ENCODE assay signal across 1 cellular context in the genomic region with DNA sequence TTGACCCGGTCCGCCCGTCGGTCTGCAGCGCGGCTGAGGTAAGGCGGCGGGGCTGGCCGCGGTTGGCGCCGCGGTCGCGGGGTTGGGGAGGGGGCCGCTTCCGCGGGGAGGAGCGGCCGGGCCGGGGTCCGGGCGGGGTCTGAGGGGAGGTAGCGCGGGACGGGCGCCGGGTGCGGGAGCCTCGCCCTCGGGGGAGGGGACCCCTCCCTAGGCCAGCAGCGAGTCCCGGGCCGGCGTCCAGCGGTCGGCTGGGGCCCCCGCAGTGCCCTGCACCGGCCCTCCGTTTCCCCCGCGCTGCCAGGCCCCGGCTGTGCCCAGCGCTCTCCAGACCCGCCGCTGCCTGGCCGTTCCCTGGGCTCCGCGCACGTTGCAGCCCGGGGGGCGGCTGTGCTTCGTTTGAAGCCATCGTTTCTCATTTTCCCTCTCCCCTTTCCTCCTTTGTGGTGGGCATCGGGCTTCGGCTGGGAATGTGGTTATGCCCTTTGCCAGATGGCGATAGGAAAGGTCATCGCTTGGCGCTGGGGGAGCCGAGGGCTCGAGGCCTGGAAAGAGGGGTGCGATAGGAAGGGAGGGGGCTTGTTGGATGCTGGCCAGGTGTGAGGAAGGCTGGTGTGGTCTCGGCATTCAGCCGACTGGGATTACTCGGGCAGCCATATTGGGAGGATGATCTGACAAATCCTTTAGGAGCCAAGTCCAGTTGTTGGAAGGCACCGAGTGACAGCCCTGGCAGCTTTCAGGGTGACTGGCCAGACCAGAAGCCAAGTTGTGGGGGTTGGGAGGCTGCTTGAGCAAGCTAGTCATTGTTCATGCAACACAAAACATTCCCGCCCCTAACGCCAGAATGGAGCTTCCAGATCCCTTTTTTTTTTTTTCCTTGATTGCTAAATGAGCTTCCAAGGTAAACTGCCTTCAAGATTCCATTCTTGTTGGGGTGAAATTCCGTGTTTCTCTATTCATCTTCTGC.
TF ChIP-seq lines count a peak whose summit lies in the region.

No MANE protein-coding gene starts in this region.

TF ChIP-seq in K562, 482 proteins besides CTCF, POLR2A, EP300 and RAD21 (continued from another document and continues in another):
- TF ChIP-seq, protein P1, sequence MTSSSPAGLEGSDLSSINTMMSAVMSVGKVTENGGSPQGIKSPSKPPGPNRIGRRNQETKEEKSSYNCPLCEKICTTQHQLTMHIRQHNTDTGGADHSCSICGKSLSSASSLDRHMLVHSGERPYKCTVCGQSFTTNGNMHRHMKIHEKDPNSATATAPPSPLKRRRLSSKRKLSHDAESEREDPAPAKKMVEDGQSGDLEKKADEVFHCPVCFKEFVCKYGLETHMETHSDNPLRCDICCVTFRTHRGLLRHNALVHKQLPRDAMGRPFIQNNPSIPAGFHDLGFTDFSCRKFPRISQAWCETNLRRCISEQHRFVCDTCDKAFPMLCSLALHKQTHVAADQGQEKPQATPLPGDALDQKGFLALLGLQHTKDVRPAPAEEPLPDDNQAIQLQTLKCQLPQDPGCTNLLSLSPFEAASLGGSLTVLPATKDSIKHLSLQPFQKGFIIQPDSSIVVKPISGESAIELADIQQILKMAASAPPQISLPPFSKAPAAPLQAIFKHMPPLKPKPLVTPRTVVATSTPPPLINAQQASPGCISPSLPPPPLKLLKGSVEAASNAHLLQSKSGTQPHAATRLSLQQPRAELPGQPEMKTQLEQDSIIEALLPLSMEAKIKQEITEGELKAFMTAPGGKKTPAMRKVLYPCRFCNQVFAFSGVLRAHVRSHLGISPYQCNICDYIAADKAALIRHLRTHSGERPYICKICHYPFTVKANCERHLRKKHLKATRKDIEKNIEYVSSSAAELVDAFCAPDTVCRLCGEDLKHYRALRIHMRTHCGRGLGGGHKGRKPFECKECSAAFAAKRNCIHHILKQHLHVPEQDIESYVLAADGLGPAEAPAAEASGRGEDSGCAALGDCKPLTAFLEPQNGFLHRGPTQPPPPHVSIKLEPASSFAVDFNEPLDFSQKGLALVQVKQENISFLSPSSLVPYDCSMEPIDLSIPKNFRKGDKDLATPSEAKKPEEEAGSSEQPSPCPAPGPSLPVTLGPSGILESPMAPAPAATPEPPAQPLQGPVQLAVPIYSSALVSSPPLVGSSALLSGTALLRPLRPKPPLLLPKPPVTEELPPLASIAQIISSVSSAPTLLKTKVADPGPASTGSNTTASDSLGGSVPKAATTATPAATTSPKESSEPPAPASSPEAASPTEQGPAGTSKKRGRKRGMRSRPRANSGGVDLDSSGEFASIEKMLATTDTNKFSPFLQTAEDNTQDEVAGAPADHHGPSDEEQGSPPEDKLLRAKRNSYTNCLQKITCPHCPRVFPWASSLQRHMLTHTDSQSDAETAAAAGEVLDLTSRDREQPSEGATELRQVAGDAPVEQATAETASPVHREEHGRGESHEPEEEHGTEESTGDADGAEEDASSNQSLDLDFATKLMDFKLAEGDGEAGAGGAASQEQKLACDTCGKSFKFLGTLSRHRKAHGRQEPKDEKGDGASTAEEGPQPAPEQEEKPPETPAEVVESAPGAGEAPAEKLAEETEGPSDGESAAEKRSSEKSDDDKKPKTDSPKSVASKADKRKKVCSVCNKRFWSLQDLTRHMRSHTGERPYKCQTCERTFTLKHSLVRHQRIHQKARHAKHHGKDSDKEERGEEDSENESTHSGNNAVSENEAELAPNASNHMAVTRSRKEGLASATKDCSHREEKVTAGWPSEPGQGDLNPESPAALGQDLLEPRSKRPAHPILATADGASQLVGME (CRISPR knock-in tag; IDR thresholded peaks at IDR 0.05): no peak
- TF ChIP-seq SRSF3 (IDR thresholded peaks at IDR 0.05; ENCODE audit: insufficient read depth, low read length) (no peak), PHB (CRISPR knock-in tag; IDR thresholded peaks at IDR 0.05) (no peak), NFE2 (IDR thresholded peaks at IDR 0.05; ENCODE audit: low read depth) (no peak; the same call in 1 of the 2 replicates), ZNF384 (IDR thresholded peaks at IDR 0.05; ENCODE audit: low read depth, low read length) (peak; percentile 33; the same call in 1 of the 2 replicates), ZFP36 (IDR thresholded peaks at IDR 0.05; ENCODE audit: low read depth, low read length, partially characterized antibody) (no peak), BRCA1 (IDR thresholded peaks at IDR 0.05) (no peak), BRCA1 (CRISPR knock-in tag; IDR thresholded peaks at IDR 0.05) (no peak), ARID2 (IDR thresholded peaks at IDR 0.05) (no peak), GTF2A2 (tag; IDR thresholded peaks at IDR 0.05) (no peak), ILF3 (IDR thresholded peaks at IDR 0.05; ENCODE audit: borderline replicate concordance) (no peak), STAG1 (CRISPR knock-in tag; IDR thresholded peaks at IDR 0.05; ENCODE audit: borderline replicate concordance) (peak; percentile 43; the same call in 1 of the 2 replicates), KLF13 (tag; IDR thresholded peaks at IDR 0.05; ENCODE audit: borderline replicate concordance, low read depth) (no peak), PCBP2 (IDR thresholded peaks at IDR 0.05; ENCODE audit: low read depth, low read length, poor library complexity, severe bottlenecking) (no peak), ZNF232 (CRISPR knock-in tag; IDR thresholded peaks at IDR 0.05) (no peak; the same call in 1 of the 2 replicates)
- TF ChIP-seq, protein P2, sequence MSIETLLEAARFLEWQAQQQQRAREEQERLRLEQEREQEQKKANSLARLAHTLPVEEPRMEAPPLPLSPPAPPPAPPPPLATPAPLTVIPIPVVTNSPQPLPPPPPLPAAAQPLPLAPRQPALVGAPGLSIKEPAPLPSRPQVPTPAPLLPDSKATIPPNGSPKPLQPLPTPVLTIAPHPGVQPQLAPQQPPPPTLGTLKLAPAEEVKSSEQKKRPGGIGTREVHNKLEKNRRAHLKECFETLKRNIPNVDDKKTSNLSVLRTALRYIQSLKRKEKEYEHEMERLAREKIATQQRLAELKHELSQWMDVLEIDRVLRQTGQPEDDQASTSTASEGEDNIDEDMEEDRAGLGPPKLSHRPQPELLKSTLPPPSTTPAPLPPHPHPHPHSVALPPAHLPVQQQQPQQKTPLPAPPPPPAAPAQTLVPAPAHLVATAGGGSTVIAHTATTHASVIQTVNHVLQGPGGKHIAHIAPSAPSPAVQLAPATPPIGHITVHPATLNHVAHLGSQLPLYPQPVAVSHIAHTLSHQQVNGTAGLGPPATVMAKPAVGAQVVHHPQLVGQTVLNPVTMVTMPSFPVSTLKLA (conservative IDR thresholded peaks at IDR 0.05): 0 out of 4 replicates have a peak, but pooled peaks of 1 of the 2 experiments have one; percentile 12
- TF ChIP-seq, protein P3, sequence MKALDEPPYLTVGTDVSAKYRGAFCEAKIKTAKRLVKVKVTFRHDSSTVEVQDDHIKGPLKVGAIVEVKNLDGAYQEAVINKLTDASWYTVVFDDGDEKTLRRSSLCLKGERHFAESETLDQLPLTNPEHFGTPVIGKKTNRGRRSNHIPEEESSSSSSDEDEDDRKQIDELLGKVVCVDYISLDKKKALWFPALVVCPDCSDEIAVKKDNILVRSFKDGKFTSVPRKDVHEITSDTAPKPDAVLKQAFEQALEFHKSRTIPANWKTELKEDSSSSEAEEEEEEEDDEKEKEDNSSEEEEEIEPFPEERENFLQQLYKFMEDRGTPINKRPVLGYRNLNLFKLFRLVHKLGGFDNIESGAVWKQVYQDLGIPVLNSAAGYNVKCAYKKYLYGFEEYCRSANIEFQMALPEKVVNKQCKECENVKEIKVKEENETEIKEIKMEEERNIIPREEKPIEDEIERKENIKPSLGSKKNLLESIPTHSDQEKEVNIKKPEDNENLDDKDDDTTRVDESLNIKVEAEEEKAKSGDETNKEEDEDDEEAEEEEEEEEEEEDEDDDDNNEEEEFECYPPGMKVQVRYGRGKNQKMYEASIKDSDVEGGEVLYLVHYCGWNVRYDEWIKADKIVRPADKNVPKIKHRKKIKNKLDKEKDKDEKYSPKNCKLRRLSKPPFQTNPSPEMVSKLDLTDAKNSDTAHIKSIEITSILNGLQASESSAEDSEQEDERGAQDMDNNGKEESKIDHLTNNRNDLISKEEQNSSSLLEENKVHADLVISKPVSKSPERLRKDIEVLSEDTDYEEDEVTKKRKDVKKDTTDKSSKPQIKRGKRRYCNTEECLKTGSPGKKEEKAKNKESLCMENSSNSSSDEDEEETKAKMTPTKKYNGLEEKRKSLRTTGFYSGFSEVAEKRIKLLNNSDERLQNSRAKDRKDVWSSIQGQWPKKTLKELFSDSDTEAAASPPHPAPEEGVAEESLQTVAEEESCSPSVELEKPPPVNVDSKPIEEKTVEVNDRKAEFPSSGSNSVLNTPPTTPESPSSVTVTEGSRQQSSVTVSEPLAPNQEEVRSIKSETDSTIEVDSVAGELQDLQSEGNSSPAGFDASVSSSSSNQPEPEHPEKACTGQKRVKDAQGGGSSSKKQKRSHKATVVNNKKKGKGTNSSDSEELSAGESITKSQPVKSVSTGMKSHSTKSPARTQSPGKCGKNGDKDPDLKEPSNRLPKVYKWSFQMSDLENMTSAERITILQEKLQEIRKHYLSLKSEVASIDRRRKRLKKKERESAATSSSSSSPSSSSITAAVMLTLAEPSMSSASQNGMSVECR (CRISPR knock-in tag; IDR thresholded peaks at IDR 0.05): 0 out of 2 replicates have a peak, but pooled peaks have one; percentile 3
- TF ChIP-seq, protein P4, sequence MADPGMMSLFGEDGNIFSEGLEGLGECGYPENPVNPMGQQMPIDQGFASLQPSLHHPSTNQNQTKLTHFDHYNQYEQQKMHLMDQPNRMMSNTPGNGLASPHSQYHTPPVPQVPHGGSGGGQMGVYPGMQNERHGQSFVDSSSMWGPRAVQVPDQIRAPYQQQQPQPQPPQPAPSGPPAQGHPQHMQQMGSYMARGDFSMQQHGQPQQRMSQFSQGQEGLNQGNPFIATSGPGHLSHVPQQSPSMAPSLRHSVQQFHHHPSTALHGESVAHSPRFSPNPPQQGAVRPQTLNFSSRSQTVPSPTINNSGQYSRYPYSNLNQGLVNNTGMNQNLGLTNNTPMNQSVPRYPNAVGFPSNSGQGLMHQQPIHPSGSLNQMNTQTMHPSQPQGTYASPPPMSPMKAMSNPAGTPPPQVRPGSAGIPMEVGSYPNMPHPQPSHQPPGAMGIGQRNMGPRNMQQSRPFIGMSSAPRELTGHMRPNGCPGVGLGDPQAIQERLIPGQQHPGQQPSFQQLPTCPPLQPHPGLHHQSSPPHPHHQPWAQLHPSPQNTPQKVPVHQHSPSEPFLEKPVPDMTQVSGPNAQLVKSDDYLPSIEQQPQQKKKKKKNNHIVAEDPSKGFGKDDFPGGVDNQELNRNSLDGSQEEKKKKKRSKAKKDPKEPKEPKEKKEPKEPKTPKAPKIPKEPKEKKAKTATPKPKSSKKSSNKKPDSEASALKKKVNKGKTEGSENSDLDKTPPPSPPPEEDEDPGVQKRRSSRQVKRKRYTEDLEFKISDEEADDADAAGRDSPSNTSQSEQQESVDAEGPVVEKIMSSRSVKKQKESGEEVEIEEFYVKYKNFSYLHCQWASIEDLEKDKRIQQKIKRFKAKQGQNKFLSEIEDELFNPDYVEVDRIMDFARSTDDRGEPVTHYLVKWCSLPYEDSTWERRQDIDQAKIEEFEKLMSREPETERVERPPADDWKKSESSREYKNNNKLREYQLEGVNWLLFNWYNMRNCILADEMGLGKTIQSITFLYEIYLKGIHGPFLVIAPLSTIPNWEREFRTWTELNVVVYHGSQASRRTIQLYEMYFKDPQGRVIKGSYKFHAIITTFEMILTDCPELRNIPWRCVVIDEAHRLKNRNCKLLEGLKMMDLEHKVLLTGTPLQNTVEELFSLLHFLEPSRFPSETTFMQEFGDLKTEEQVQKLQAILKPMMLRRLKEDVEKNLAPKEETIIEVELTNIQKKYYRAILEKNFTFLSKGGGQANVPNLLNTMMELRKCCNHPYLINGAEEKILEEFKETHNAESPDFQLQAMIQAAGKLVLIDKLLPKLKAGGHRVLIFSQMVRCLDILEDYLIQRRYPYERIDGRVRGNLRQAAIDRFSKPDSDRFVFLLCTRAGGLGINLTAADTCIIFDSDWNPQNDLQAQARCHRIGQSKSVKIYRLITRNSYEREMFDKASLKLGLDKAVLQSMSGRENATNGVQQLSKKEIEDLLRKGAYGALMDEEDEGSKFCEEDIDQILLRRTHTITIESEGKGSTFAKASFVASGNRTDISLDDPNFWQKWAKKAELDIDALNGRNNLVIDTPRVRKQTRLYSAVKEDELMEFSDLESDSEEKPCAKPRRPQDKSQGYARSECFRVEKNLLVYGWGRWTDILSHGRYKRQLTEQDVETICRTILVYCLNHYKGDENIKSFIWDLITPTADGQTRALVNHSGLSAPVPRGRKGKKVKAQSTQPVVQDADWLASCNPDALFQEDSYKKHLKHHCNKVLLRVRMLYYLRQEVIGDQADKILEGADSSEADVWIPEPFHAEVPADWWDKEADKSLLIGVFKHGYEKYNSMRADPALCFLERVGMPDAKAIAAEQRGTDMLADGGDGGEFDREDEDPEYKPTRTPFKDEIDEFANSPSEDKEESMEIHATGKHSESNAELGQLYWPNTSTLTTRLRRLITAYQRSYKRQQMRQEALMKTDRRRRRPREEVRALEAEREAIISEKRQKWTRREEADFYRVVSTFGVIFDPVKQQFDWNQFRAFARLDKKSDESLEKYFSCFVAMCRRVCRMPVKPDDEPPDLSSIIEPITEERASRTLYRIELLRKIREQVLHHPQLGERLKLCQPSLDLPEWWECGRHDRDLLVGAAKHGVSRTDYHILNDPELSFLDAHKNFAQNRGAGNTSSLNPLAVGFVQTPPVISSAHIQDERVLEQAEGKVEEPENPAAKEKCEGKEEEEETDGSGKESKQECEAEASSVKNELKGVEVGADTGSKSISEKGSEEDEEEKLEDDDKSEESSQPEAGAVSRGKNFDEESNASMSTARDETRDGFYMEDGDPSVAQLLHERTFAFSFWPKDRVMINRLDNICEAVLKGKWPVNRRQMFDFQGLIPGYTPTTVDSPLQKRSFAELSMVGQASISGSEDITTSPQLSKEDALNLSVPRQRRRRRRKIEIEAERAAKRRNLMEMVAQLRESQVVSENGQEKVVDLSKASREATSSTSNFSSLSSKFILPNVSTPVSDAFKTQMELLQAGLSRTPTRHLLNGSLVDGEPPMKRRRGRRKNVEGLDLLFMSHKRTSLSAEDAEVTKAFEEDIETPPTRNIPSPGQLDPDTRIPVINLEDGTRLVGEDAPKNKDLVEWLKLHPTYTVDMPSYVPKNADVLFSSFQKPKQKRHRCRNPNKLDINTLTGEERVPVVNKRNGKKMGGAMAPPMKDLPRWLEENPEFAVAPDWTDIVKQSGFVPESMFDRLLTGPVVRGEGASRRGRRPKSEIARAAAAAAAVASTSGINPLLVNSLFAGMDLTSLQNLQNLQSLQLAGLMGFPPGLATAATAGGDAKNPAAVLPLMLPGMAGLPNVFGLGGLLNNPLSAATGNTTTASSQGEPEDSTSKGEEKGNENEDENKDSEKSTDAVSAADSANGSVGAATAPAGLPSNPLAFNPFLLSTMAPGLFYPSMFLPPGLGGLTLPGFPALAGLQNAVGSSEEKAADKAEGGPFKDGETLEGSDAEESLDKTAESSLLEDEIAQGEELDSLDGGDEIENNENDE (IDR thresholded peaks at IDR 0.05; ENCODE audit: low read depth, low read length): no peak
- TF ChIP-seq, protein P5, sequence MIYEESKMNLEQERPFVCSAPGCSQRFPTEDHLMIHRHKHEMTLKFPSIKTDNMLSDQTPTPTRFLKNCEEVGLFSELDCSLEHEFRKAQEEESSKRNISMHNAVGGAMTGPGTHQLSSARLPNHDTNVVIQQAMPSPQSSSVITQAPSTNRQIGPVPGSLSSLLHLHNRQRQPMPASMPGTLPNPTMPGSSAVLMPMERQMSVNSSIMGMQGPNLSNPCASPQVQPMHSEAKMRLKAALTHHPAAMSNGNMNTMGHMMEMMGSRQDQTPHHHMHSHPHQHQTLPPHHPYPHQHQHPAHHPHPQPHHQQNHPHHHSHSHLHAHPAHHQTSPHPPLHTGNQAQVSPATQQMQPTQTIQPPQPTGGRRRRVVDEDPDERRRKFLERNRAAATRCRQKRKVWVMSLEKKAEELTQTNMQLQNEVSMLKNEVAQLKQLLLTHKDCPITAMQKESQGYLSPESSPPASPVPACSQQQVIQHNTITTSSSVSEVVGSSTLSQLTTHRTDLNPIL (CRISPR knock-in tag; IDR thresholded peaks at IDR 0.05): no peak
